21 cellular contexts compared by ENCODE assay signal in the genomic region with DNA sequence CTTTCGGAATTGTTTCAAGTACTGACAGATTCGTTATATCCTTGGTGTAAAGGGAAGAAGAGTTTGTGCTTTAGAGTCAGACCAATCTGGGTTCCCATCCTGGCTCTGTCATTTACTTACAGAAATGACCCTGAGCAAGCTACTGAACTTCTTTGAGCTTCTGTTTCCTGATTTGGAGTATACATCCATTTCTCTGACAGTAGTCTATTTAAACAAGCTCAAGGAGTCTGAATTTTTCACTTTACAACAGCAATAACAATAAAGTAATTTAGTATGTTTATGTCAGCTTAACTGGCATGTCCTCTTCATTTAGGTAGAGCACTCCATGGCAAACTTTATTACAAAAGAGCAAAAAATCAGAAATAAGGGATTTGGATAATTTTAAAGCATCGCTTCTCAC. TPM values are rescaled to one million over a fixed set of nuclear protein-coding genes. Genes with fewer than 3 reads are reported as not detected.
DNase-seq lines count a peak whose midpoint lies in the region; ATAC-seq and TF ChIP-seq lines count a peak whose summit lies in the region.
"Had no signal": no experiment of that assay in that cellular context is flagged by ENCODE, and none has a peak within 500 bp of the region (broad histone marks: within the 10 kb centered on the region; RNA-seq: fewer than 3 reads in every experiment).

No MANE protein-coding gene starts in this region.

- peak overlapping the region; percentile 35 for H3K27ac Mint-ChIP-seq in activated CD8-positive, alpha-beta T cell treated with anti-CD3 and anti-CD28 coated beads for 36 hours
- no peak overlapping the region for H3K27ac Mint-ChIP-seq in activated CD8-positive, alpha-beta T cell treated with anti-CD3 and anti-CD28 coated beads, Interleukin-2, amount 10 ng/mL, durations not matched to agents 7 days and 5 days
- peak overlapping the region; percentile 69 for H3K27ac Mint-ChIP-seq in CD4-positive, alpha-beta T cell
- H3K27ac Mint-ChIP-seq in T-cell = peak overlapping the region; percentile 80 to 82

- no peak for TF ChIP-seq CTCF in activated CD8-positive, alpha-beta T cell treated with anti-CD3 and anti-CD28 coated beads for 36 hours (IDR thresholded peaks at IDR 0.05)
- TF ChIP-seq CTCF in CD4-positive, alpha-beta T cell (IDR thresholded peaks at IDR 0.05) = no peak

- CTCF ChIA-PET in activated CD8-positive, alpha-beta T cell treated with anti-CD3 and anti-CD28 coated beads for 36 hours (lab: Charles Lee) = interaction anchor here (0.7 to 2.7 kb wide), 5 partner anchors 9 to 218 kb away, joined by 3 to 16 read pairs (median 3); no protein-coding TSS in a partner anchor
- CTCF ChIA-PET in activated CD8-positive, alpha-beta T cell treated with anti-CD3 and anti-CD28 coated beads, Interleukin-2, amount 10 ng/mL, durations not matched to agents 7 days and 5 days (lab: Charles Lee) = interaction anchor here (0.7 to 3.3 kb wide), 8 partner anchors 9 to 218 kb away, joined by 3 to 33 read pairs (median 4); a partner anchor contains a TSS
- CTCF ChIA-PET in CD4-positive, alpha-beta T cell (lab: Charles Lee) = interaction anchor here (1.9 kb wide), 2 partner anchors 82 to 208 kb away, joined by 5 read pairs; a partner anchor contains a TSS
- CTCF ChIA-PET in T-cell (lab: Charles Lee) = interaction anchor here in 1 of 2 donors (0.8 to 2.1 kb wide), 4 partner anchors 42 to 216 kb away, joined by 3 to 18 read pairs (median 5); no protein-coding TSS in a partner anchor

- peaks cover 40% of the 10 kb centered on the region for H3K36me3 Mint-ChIP-seq in activated CD8-positive, alpha-beta T cell treated with anti-CD3 and anti-CD28 coated beads for 36 hours (ENCODE audit: low read depth)
- peaks cover 49% of the 10 kb centered on the region for H3K36me3 Mint-ChIP-seq in activated CD8-positive, alpha-beta T cell treated with anti-CD3 and anti-CD28 coated beads, Interleukin-2, amount 10 ng/mL, durations not matched to agents 7 days and 5 days (ENCODE audit: low read depth)
- H3K36me3 Mint-ChIP-seq in CD4-positive, alpha-beta T cell (ENCODE audit: low read depth) = peaks cover 54% of the 10 kb centered on the region
- peaks cover 25% of the 10 kb centered on the region for H3K36me3 Mint-ChIP-seq in T-cell

- H3K27ac ChIP-seq in CD4-positive, alpha-beta T cell (ENCODE audit: low read depth, low read length) = peak overlapping the region; percentile 33
- H3K27ac ChIP-seq: BLaER1, HL-60, KMS-11 had no signal

- no peaks in the 10 kb centered on the region for H3K9me3 ChIP-seq in CD4-positive, alpha-beta T cell (ENCODE audit: control insufficient read depth, low read length)
- H3K9me3 ChIP-seq: BLaER1 had no signal

- H3K27me3 Mint-ChIP-seq in activated CD8-positive, alpha-beta T cell treated with anti-CD3 and anti-CD28 coated beads for 36 hours = no peaks in the 10 kb centered on the region
- no peaks in the 10 kb centered on the region for H3K27me3 Mint-ChIP-seq in activated CD8-positive, alpha-beta T cell treated with anti-CD3 and anti-CD28 coated beads, Interleukin-2, amount 10 ng/mL, durations not matched to agents 7 days and 5 days (ENCODE audit: low read depth)
- H3K27me3 Mint-ChIP-seq in CD4-positive, alpha-beta T cell = no peaks in the 10 kb centered on the region
- no peaks in the 10 kb centered on the region for H3K27me3 Mint-ChIP-seq in T-cell

- POLR2A ChIA-PET in activated CD8-positive, alpha-beta T cell treated with anti-CD3 and anti-CD28 coated beads for 36 hours (lab: Charles Lee) = no interaction called here
- POLR2A ChIA-PET in activated CD8-positive, alpha-beta T cell treated with anti-CD3 and anti-CD28 coated beads, Interleukin-2, amount 10 ng/mL, durations not matched to agents 7 days and 5 days (lab: Charles Lee) = interaction anchor here (0.6 kb wide), 1 partner anchor 208 kb away, joined by 3 read pairs; no protein-coding TSS in a partner anchor
- POLR2A ChIA-PET in CD4-positive, alpha-beta T cell (lab: Charles Lee) = interaction anchor here (1.3 to 1.4 kb wide), 3 partner anchors 207 to 218 kb away, joined by 3 to 5 read pairs (median 3); no protein-coding TSS in a partner anchor
- POLR2A ChIA-PET in T-cell (lab: Charles Lee) = no interaction called here

- no peaks in the 10 kb centered on the region for H3K9me3 Mint-ChIP-seq in activated CD8-positive, alpha-beta T cell treated with anti-CD3 and anti-CD28 coated beads for 36 hours
- H3K9me3 Mint-ChIP-seq in activated CD8-positive, alpha-beta T cell treated with anti-CD3 and anti-CD28 coated beads, Interleukin-2, amount 10 ng/mL, durations not matched to agents 7 days and 5 days (ENCODE audit: insufficient read depth) = no peaks in the 10 kb centered on the region
- H3K9me3 Mint-ChIP-seq in CD4-positive, alpha-beta T cell = no peaks in the 10 kb centered on the region
- H3K9me3 Mint-ChIP-seq in T-cell = no peaks in the 10 kb centered on the region

- no peak overlapping the region for H3K4me3 Mint-ChIP-seq in activated CD8-positive, alpha-beta T cell treated with anti-CD3 and anti-CD28 coated beads for 36 hours
- no peak overlapping the region for H3K4me3 Mint-ChIP-seq in activated CD8-positive, alpha-beta T cell treated with anti-CD3 and anti-CD28 coated beads, Interleukin-2, amount 10 ng/mL, durations not matched to agents 7 days and 5 days
- H3K4me3 Mint-ChIP-seq in CD4-positive, alpha-beta T cell = no peak overlapping the region
- H3K4me3 Mint-ChIP-seq in T-cell = no peak overlapping the region

- intact Hi-C loops in activated CD8-positive, alpha-beta T cell treated with anti-CD3 and anti-CD28 coated beads for 36 hours (cut with micrococcal nuclease) = loop anchor here (5.0 kb wide), 1 partner anchor 34 kb away; no protein-coding TSS in a partner anchor
- intact Hi-C loops in CD4-positive, alpha-beta T cell (cut with DNase I, micrococcal nuclease) = loop anchor here in 1 of 2 experiments (10.0 kb wide), 1 partner anchor 53 kb away; no protein-coding TSS in a partner anchor
- intact Hi-C loops in left colon (cut with DNase I, micrococcal nuclease) = no loop called here

- peaks cover 42% of the 10 kb centered on the region for H3K4me1 Mint-ChIP-seq in activated CD8-positive, alpha-beta T cell treated with anti-CD3 and anti-CD28 coated beads for 36 hours (ENCODE audit: low read depth)
- peaks cover 22% of the 10 kb centered on the region for H3K4me1 Mint-ChIP-seq in activated CD8-positive, alpha-beta T cell treated with anti-CD3 and anti-CD28 coated beads, Interleukin-2, amount 10 ng/mL, durations not matched to agents 7 days and 5 days (ENCODE audit: low read depth)
- peaks cover 38% of the 10 kb centered on the region for H3K4me1 Mint-ChIP-seq in CD4-positive, alpha-beta T cell (ENCODE audit: low read depth)
- H3K4me1 Mint-ChIP-seq in T-cell = peaks cover 30 to 51% (median 48%) of the 10 kb centered on the region in 3 donors

- DNase-seq in activated CD8-positive, alpha-beta T cell treated with anti-CD3 and anti-CD28 coated beads for 36 hours = no peak
- DNase-seq in activated CD8-positive, alpha-beta T cell treated with anti-CD3 and anti-CD28 coated beads, Interleukin-2, amount 10 ng/mL, durations not matched to agents 7 days and 5 days = no peak
- DNase-seq in CD4-positive, alpha-beta T cell = no peak
- no peak for DNase-seq in T-cell
- DNase-seq in left colon = no peak
- DNase-seq: DMS79 treated with DMSO at 0.1 percent for 48 hours, MV-4-11, NCI-H1417, NCI-H187, NCI-H2107, NCI-H2227 treated with DMSO at 0.1 percent for 48 hours, NCI-H524, NCI-H82, OCI-M1, Right ventricle myocardium superior had no signal

- ATAC-seq in activated CD8-positive, alpha-beta T cell treated with anti-CD3 and anti-CD28 coated beads for 36 hours = no peak
- no peak for ATAC-seq in activated CD8-positive, alpha-beta T cell treated with anti-CD3 and anti-CD28 coated beads, Interleukin-2, amount 10 ng/mL, durations not matched to agents 7 days and 5 days
- ATAC-seq in CD4-positive, alpha-beta T cell (ENCODE audit: poor library complexity) = no peak
- ATAC-seq in T-cell (replicated peaks in 1 of 4) (no peak), left colon (peak; percentile 95), HG02970 (IDR thresholded peaks at IDR 0.05; ENCODE audit: low FRiP score, unreplicated experiment) (no peak), GM19452 (IDR thresholded peaks at IDR 0.05; ENCODE audit: unreplicated experiment) (no peak), GM21723 (IDR thresholded peaks at IDR 0.05; ENCODE audit: unreplicated experiment) (no peak)

- no peaks in the 10 kb centered on the region for H3K27me3 ChIP-seq in CD4-positive, alpha-beta T cell (ENCODE audit: control insufficient read depth, insufficient read depth, low read length)
- H3K27me3 ChIP-seq: BLaER1 had no signal

RNA-seq across cellular contexts. Expression of a gene that starts 27.8 kb away (rescaled TPM):
- total RNA-seq in activated CD8-positive, alpha-beta T cell treated with anti-CD3 and anti-CD28 coated beads for 36 hours = 10 to 100 TPM; 51.0 to 61.8 TPM
- 10 to 100 TPM; 42.8 to 43.9 TPM for total RNA-seq in activated CD8-positive, alpha-beta T cell treated with anti-CD3 and anti-CD28 coated beads, Interleukin-2, amount 10 ng/mL, durations not matched to agents 7 days and 5 days
- 10 to 100 TPM; 20.1 to 20.4 TPM for total RNA-seq in CD4-positive, alpha-beta T cell
- 10 to 100 TPM; 15.1 to 24.4 (median 20.6) TPM for total RNA-seq in T-cell
- 10 to 100 TPM; 17.7 to 19.9 TPM for total RNA-seq in left colon

Comparison
In these comparisons a context has a peak if more than half of its experiments do, and no peak if none do; other contexts are left out.
1. POLR2A ChIA-PET loops: an anchor here in activated CD8-positive, alpha-beta T cell treated with anti-CD3 and anti-CD28 coated beads, Interleukin-2, amount 10 ng/mL, durations not matched to agents 7 days and 5 days (0.6 kb wide) and CD4-positive, alpha-beta T cell (1.3 to 1.4 kb wide); none called in activated CD8-positive, alpha-beta T cell treated with anti-CD3 and anti-CD28 coated beads for 36 hours and T-cell.